In genomic region chr17:51819341-51819740, GRCh38 we compare ENCODE assay signal across 16 cellular contexts.
DNase-seq lines count a peak whose midpoint lies in the region; ATAC-seq and TF ChIP-seq lines count a peak whose summit lies in the region.
"Had no signal": no experiment of that assay in that cellular context is flagged by ENCODE, and none has a peak within 500 bp of the region (broad histone marks: within the 10 kb centered on the region; RNA-seq: fewer than 3 reads in every experiment).

No MANE protein-coding gene starts in this region.

- no peaks in the 10 kb centered on the region for H4K20me1 ChIP-seq in KMS-11 (ENCODE audit: insufficient read depth)

- H3K4me3 ChIP-seq in KMS-11 (IDR thresholded peaks at IDR 0.05; ENCODE audit: insufficient read depth, low read depth, low read length), result no peak overlapping the region

- peaks cover 8% of the 10 kb centered on the region for H3K27me3 Mint-ChIP-seq in activated T-cell treated with anti-CD3 and anti-CD28 coated beads, Interleukin-2, amount 50 U/mL, for 24 hours
- H3K27me3 Mint-ChIP-seq in activated T-helper 17 cell treated with anti-CD3 and anti-CD28 coated beads, Interleukin-2, amount 50 U/mL, for 72 hours, result peaks cover 7% of the 10 kb centered on the region
- H3K27me3 Mint-ChIP-seq in nephron (ENCODE audit: low read depth), result peaks cover 4% of the 10 kb centered on the region

- H2AFZ ChIP-seq in KMS-11 (ENCODE audit: low read depth), result peak overlapping the region; percentile 58

- H3K79me2 ChIP-seq in KMS-11 (ENCODE audit: insufficient read depth, low read depth), result no peaks in the 10 kb centered on the region

- H3K4me3 Mint-ChIP-seq in activated T-cell treated with anti-CD3 and anti-CD28 coated beads, Interleukin-2, amount 50 U/mL, for 24 hours, result no peak overlapping the region
- peak overlapping the region; percentile 31 for H3K4me3 Mint-ChIP-seq in activated T-helper 17 cell treated with anti-CD3 and anti-CD28 coated beads, Interleukin-2, amount 50 U/mL, for 72 hours
- no peak overlapping the region for H3K4me3 Mint-ChIP-seq in nephron
- H3K4me3 Mint-ChIP-seq: HFFc6; T-helper 1 cell treated with Interleukin-12 subunit alpha and Interleukin-12 subunit beta and Interleukin-4 antibody, amounts not matched to agents 30 μg/mL and 1 μg/mL, for 36 hours had no signal

- H3K9ac ChIP-seq in KMS-11, result no peak overlapping the region

- H3K36me3 Mint-ChIP-seq in activated T-cell treated with anti-CD3 and anti-CD28 coated beads, Interleukin-2, amount 50 U/mL, for 24 hours (ENCODE audit: low read depth), result no peaks in the 10 kb centered on the region
- H3K36me3 Mint-ChIP-seq in activated T-helper 17 cell treated with anti-CD3 and anti-CD28 coated beads, Interleukin-2, amount 50 U/mL, for 72 hours (ENCODE audit: low read depth), result no peaks in the 10 kb centered on the region
- H3K36me3 Mint-ChIP-seq in nephron (ENCODE audit: low read depth), result no peaks in the 10 kb centered on the region

- peaks cover 19% of the 10 kb centered on the region for H3K4me1 ChIP-seq in KMS-11 (ENCODE audit: low read depth, poor library complexity, severe bottlenecking)

- peaks cover 6% of the 10 kb centered on the region for H3K4me1 Mint-ChIP-seq in activated T-cell treated with anti-CD3 and anti-CD28 coated beads, Interleukin-2, amount 50 U/mL, for 24 hours (ENCODE audit: low read depth)
- H3K4me1 Mint-ChIP-seq in activated T-helper 17 cell treated with anti-CD3 and anti-CD28 coated beads, Interleukin-2, amount 50 U/mL, for 72 hours, result peaks cover 10% of the 10 kb centered on the region
- H3K4me1 Mint-ChIP-seq in nephron, result peaks cover 18% of the 10 kb centered on the region

- no peak for TF ChIP-seq CTCF in KMS-11 (conservative IDR thresholded peaks at IDR 0.05; ENCODE audit: low read depth, low read length)
- no peak for TF ChIP-seq CTCF in nephron (IDR thresholded peaks at IDR 0.05; ENCODE audit: unreplicated experiment in 3 of 3)

- peak overlapping the region; percentile 43 for H3K27ac ChIP-seq in KMS-11

- peak; percentile 25 for ATAC-seq in activated T-helper 17 cell treated with anti-CD3 and anti-CD28 coated beads, Interleukin-2, amount 50 U/mL, for 72 hours (replicated peaks)
- ATAC-seq in HG02623 (IDR thresholded peaks at IDR 0.05; ENCODE audit: unreplicated experiment) (no peak), HG03039 (IDR thresholded peaks at IDR 0.05; ENCODE audit: unreplicated experiment) (no peak)

- no peak for DNase-seq in activated T-cell treated with anti-CD3 and anti-CD28 coated beads, Interleukin-2, amount 50 U/mL, for 24 hours
- no peak for DNase-seq in activated T-cell treated with anti-CD3 and anti-CD28 coated beads, Interleukin-2, amount 50 U/mL, for 1 hour
- DNase-seq: H7, HFFc6, NCI-H1417, NCI-H1694 treated with DMSO at 0.1 percent for 48 hours, NCI-H510A, NCI-H748 treated with DMSO at 0.1 percent for 48 hours, OCI-M1, SHP77 had no signal

- no peaks in the 10 kb centered on the region for H3K36me3 ChIP-seq in KMS-11 (ENCODE audit: insufficient read depth)

- no peaks in the 10 kb centered on the region for H3K9me3 Mint-ChIP-seq in activated T-cell treated with anti-CD3 and anti-CD28 coated beads, Interleukin-2, amount 50 U/mL, for 24 hours
- no peaks in the 10 kb centered on the region for H3K9me3 Mint-ChIP-seq in activated T-helper 17 cell treated with anti-CD3 and anti-CD28 coated beads, Interleukin-2, amount 50 U/mL, for 72 hours
- no peaks in the 10 kb centered on the region for H3K9me3 Mint-ChIP-seq in nephron
- H3K9me3 Mint-ChIP-seq: T-helper 1 cell treated with Interleukin-12 subunit alpha and Interleukin-12 subunit beta and Interleukin-4 antibody, amounts not matched to agents 30 μg/mL and 1 μg/mL, for 36 hours had no signal

- peak overlapping the region; percentile 80 for H3K27ac Mint-ChIP-seq in activated T-cell treated with anti-CD3 and anti-CD28 coated beads, Interleukin-2, amount 50 U/mL, for 24 hours
- H3K27ac Mint-ChIP-seq in activated T-helper 17 cell treated with anti-CD3 and anti-CD28 coated beads, Interleukin-2, amount 50 U/mL, for 72 hours, result peak overlapping the region; percentile 70
- H3K27ac Mint-ChIP-seq in nephron, result peak overlapping the region; percentile 46 to 86 (median 71)
- H3K27ac Mint-ChIP-seq: HFFc6; T-helper 1 cell treated with Interleukin-12 subunit alpha and Interleukin-12 subunit beta and Interleukin-4 antibody, amounts not matched to agents 30 μg/mL and 1 μg/mL, for 36 hours had no signal

- no peaks in the 10 kb centered on the region for H3K27me3 ChIP-seq in KMS-11 (ENCODE audit: insufficient read depth, low read depth)

- H3K4me2 ChIP-seq in KMS-11, result peak overlapping the region; percentile 61; the same call in 1 of the 2 replicates
